ENCODE assay signal across 30 cellular contexts in genomic region chr5:2902186-2902585, GRCh38.
"Had no signal": no experiment of that assay in that cellular context is flagged by ENCODE, and none has a peak within 500 bp of the region (broad histone marks: within the 10 kb centered on the region; RNA-seq: fewer than 3 reads in every experiment).

No MANE protein-coding gene starts in this region.

- H3K9me3 ChIP-seq: adrenal gland had no signal

- H3K4me3 ChIP-seq: adrenal gland, K562, SK-N-MC had no signal

- DNase-seq: activated CD4-positive, alpha-beta T cell treated with anti-CD3 and anti-CD28 coated beads for 36 hours; activated CD4-positive, alpha-beta T cell treated with anti-CD3 and anti-CD28 coated beads, Interleukin-2, amount 50 U/mL, for 1 hour; activated CD4-positive, CD25-positive, alpha-beta regulatory T cell; activated CD8-positive, alpha-beta memory T cell treated with anti-CD3 and anti-CD28 coated beads, Interleukin-2, amount 50 U/mL, for 4 hours; activated CD8-positive, alpha-beta T cell treated with anti-CD3 and anti-CD28 coated beads for 36 hours; activated gamma-delta T cell treated with Interleukin-2 at 50 U/mL for 16 hours; activated naive CD4-positive, alpha-beta T cell treated with anti-CD3 and anti-CD28 coated beads, Interleukin-2, amount 10 ng/mL, durations not matched to agents 7 days and 5 days; activated naive CD8-positive, alpha-beta T cell treated with anti-CD3 and anti-CD28 coated beads, Interleukin-2, amount 10 ng/mL, durations not matched to agents 7 days and 5 days; activated T-cell treated with anti-CD3 and anti-CD28 coated beads, Interleukin-2, amount 50 U/mL, for 72 hours; anterior cingulate cortex; Karpas-422; MM.1S; NCI-H1105; NCI-H1436; NCI-H1694 treated with DMSO at 0.1 percent for 48 hours; NCI-H2029 treated with DMSO at 0.1 percent for 48 hours; NCI-H510A treated with DMSO at 0.1 percent for 48 hours; NCI-H69; NK-92 treated with Interleukin-12 subunit alpha and Interleukin-12 subunit beta, amount 100 ng/mL, for 24 hours; OCI-M1; RPMI8226; T-cell; T-helper 2 cell; T1000 had no signal

- H3K27me3 ChIP-seq: adrenal gland had no signal

- H3K4me1 ChIP-seq: adrenal gland had no signal

- H3K27ac ChIP-seq: adrenal gland, SK-N-MC, VCaP had no signal

- ATAC-seq: activated CD4-positive, alpha-beta T cell treated with anti-CD3 and anti-CD28 coated beads for 36 hours; activated CD8-positive, alpha-beta T cell treated with anti-CD3 and anti-CD28 coated beads for 36 hours; activated T-cell treated with anti-CD3 and anti-CD28 coated beads, Interleukin-2, amount 50 U/mL, for 72 hours; K562; Panc1; Right ventricle myocardium inferior; T-cell had no signal

- H3K36me3 ChIP-seq: adrenal gland had no signal
